In the genomic region with DNA sequence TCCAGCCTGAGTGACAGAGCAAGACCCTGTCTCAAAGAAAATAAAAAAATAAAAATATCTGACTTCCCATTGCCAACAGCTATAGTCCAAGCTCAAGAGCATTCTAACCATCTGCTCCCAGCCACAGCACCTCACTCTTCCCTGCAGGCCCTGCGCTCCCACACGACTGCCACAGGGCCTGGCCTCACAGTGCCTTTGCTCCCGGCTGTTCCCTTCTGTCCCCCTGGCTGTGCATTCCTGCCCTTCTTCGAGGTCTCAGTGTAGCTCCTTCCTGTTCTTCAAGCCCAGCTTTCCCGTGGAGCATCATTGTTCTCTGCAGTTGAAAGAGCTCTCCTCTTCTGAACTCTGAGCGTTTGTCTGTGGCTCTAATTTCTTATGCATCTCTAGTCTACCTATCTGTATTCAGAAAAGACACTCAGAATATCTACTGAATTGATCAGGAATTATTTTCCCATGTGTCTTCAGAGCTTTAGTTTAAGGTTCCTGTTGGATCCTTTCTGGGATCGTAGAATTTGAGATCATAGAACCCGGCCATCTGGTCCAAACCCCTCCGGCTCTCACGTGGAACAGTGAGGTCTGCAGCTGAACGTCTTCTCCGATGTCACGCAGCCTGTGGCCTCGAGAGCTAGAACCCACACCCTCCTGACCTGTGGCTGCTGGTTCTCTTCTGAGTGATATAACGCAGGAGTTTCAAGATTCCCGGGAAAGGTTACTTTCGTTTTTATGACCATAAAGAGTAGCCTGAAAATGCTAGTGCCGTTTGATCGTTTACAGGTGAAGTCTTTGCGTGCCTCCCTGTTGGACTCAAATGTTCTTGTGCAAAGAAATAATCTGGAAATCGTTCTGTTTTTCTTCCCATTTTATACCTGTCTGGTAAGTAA, we compare ENCODE assay signal across 3 cellular contexts.
TF ChIP-seq lines count a peak whose summit lies in the region.

No MANE protein-coding gene starts in this region.

TF ChIP-seq in A549, 52 proteins besides CTCF, POLR2A, EP300 and RAD21 (continues in another document):
- TF ChIP-seq ZC3H11A (IDR thresholded peaks at IDR 0.05): no peak
- no peak for TF ChIP-seq RNF2 (IDR thresholded peaks at IDR 0.05; ENCODE audit: borderline replicate concordance, low read depth)
- TF ChIP-seq, protein P1, sequence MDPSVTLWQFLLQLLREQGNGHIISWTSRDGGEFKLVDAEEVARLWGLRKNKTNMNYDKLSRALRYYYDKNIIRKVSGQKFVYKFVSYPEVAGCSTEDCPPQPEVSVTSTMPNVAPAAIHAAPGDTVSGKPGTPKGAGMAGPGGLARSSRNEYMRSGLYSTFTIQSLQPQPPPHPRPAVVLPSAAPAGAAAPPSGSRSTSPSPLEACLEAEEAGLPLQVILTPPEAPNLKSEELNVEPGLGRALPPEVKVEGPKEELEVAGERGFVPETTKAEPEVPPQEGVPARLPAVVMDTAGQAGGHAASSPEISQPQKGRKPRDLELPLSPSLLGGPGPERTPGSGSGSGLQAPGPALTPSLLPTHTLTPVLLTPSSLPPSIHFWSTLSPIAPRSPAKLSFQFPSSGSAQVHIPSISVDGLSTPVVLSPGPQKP (IDR thresholded peaks at IDR 0.05; ENCODE audit: low read depth, low read length): no peak
- TF ChIP-seq, protein P2, sequence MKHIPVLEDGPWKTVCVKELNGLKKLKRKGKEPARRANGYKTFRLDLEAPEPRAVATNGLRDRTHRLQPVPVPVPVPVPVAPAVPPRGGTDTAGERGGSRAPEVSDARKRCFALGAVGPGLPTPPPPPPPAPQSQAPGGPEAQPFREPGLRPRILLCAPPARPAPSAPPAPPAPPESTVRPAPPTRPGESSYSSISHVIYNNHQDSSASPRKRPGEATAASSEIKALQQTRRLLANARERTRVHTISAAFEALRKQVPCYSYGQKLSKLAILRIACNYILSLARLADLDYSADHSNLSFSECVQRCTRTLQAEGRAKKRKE (CRISPR knock-in tag; IDR thresholded peaks at IDR 0.05; ENCODE audit: low read depth): no peak
- no peak for TF ChIP-seq CHD4 (IDR thresholded peaks at IDR 0.05; ENCODE audit: borderline replicate concordance)
- TF ChIP-seq, protein P3, sequence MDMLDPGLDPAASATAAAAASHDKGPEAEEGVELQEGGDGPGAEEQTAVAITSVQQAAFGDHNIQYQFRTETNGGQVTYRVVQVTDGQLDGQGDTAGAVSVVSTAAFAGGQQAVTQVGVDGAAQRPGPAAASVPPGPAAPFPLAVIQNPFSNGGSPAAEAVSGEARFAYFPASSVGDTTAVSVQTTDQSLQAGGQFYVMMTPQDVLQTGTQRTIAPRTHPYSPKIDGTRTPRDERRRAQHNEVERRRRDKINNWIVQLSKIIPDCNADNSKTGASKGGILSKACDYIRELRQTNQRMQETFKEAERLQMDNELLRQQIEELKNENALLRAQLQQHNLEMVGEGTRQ (IDR thresholded peaks at IDR 0.05): no peak
- no peak for TF ChIP-seq PHF8 (IDR thresholded peaks at IDR 0.05; ENCODE audit: borderline replicate concordance, low read depth)
- no peak for TF ChIP-seq SMC3 (IDR thresholded peaks at IDR 0.05)
- no peak for TF ChIP-seq NR3C1 (IDR thresholded peaks at IDR 0.05)
- TF ChIP-seq JUN (IDR thresholded peaks at IDR 0.05): no peak
- TF ChIP-seq CBX8 (IDR thresholded peaks at IDR 0.05): no peak
- no peak for TF ChIP-seq NFE2L2 (conservative IDR thresholded peaks at IDR 0.05; ENCODE audit: low read length)
- TF ChIP-seq, protein P4, sequence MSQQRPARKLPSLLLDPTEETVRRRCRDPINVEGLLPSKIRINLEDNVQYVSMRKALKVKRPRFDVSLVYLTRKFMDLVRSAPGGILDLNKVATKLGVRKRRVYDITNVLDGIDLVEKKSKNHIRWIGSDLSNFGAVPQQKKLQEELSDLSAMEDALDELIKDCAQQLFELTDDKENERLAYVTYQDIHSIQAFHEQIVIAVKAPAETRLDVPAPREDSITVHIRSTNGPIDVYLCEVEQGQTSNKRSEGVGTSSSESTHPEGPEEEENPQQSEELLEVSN (IDR thresholded peaks at IDR 0.05; ENCODE audit: borderline replicate concordance, low read depth): no peak
- TF ChIP-seq ZNF302 (CRISPR knock-in tag; IDR thresholded peaks at IDR 0.05): no peak
- TF ChIP-seq HEYL (CRISPR knock-in tag; IDR thresholded peaks at IDR 0.05): no peak
- TF ChIP-seq NPAS2 (CRISPR knock-in tag; IDR thresholded peaks at IDR 0.05; ENCODE audit: borderline replicate concordance): no peak
- TF ChIP-seq HOXB13 (CRISPR knock-in tag; IDR thresholded peaks at IDR 0.05; ENCODE audit: low read depth): no peak

TF ChIP-seq in GM23338, 12 proteins besides CTCF, POLR2A, EP300 and RAD21:
- TF ChIP-seq STAT1 (IDR thresholded peaks at IDR 0.05; ENCODE audit: unreplicated experiment): no peak
- no peak for TF ChIP-seq POLR2AphosphoS5 (IDR thresholded peaks at IDR 0.05; ENCODE audit: low read depth)
- TF ChIP-seq CREB1 (CRISPR knock-in tag; IDR thresholded peaks at IDR 0.05; ENCODE audit: low read depth): no peak
- no peak for TF ChIP-seq NANOG (IDR thresholded peaks at IDR 0.05; ENCODE audit: borderline replicate concordance)
- TF ChIP-seq, protein P5, sequence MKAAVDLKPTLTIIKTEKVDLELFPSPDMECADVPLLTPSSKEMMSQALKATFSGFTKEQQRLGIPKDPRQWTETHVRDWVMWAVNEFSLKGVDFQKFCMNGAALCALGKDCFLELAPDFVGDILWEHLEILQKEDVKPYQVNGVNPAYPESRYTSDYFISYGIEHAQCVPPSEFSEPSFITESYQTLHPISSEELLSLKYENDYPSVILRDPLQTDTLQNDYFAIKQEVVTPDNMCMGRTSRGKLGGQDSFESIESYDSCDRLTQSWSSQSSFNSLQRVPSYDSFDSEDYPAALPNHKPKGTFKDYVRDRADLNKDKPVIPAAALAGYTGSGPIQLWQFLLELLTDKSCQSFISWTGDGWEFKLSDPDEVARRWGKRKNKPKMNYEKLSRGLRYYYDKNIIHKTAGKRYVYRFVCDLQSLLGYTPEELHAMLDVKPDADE (IDR thresholded peaks at IDR 0.05): no peak
- TF ChIP-seq EZH2 (IDR thresholded peaks at IDR 0.05; ENCODE audit: low read depth, unreplicated experiment): no peak
- TF ChIP-seq ZNF114 (CRISPR knock-in tag; IDR thresholded peaks at IDR 0.05): no peak
- TF ChIP-seq, protein P6, sequence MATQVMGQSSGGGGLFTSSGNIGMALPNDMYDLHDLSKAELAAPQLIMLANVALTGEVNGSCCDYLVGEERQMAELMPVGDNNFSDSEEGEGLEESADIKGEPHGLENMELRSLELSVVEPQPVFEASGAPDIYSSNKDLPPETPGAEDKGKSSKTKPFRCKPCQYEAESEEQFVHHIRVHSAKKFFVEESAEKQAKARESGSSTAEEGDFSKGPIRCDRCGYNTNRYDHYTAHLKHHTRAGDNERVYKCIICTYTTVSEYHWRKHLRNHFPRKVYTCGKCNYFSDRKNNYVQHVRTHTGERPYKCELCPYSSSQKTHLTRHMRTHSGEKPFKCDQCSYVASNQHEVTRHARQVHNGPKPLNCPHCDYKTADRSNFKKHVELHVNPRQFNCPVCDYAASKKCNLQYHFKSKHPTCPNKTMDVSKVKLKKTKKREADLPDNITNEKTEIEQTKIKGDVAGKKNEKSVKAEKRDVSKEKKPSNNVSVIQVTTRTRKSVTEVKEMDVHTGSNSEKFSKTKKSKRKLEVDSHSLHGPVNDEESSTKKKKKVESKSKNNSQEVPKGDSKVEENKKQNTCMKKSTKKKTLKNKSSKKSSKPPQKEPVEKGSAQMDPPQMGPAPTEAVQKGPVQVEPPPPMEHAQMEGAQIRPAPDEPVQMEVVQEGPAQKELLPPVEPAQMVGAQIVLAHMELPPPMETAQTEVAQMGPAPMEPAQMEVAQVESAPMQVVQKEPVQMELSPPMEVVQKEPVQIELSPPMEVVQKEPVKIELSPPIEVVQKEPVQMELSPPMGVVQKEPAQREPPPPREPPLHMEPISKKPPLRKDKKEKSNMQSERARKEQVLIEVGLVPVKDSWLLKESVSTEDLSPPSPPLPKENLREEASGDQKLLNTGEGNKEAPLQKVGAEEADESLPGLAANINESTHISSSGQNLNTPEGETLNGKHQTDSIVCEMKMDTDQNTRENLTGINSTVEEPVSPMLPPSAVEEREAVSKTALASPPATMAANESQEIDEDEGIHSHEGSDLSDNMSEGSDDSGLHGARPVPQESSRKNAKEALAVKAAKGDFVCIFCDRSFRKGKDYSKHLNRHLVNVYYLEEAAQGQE (IDR thresholded peaks at IDR 0.05; ENCODE audit: unreplicated experiment): no peak
- TF ChIP-seq ZNF331 (CRISPR knock-in tag; IDR thresholded peaks at IDR 0.05; ENCODE audit: low read depth): no peak
- TF ChIP-seq EZH2phosphoT487 (IDR thresholded peaks at IDR 0.05; ENCODE audit: unreplicated experiment): no peak

TF ChIP-seq in WTC11, 78 proteins besides CTCF, POLR2A, EP300 and RAD21 (continued from another document):
- TF ChIP-seq, protein P7, sequence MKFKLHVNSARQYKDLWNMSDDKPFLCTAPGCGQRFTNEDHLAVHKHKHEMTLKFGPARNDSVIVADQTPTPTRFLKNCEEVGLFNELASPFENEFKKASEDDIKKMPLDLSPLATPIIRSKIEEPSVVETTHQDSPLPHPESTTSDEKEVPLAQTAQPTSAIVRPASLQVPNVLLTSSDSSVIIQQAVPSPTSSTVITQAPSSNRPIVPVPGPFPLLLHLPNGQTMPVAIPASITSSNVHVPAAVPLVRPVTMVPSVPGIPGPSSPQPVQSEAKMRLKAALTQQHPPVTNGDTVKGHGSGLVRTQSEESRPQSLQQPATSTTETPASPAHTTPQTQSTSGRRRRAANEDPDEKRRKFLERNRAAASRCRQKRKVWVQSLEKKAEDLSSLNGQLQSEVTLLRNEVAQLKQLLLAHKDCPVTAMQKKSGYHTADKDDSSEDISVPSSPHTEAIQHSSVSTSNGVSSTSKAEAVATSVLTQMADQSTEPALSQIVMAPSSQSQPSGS (CRISPR knock-in tag; IDR thresholded peaks at IDR 0.05; ENCODE audit: borderline replicate concordance, low read depth): no peak
- TF ChIP-seq NFE2L1 (CRISPR knock-in tag; IDR thresholded peaks at IDR 0.05) (no peak), CBFB (CRISPR knock-in tag; IDR thresholded peaks at IDR 0.05; ENCODE audit: low read depth) (no peak)
- TF ChIP-seq, protein P8, sequence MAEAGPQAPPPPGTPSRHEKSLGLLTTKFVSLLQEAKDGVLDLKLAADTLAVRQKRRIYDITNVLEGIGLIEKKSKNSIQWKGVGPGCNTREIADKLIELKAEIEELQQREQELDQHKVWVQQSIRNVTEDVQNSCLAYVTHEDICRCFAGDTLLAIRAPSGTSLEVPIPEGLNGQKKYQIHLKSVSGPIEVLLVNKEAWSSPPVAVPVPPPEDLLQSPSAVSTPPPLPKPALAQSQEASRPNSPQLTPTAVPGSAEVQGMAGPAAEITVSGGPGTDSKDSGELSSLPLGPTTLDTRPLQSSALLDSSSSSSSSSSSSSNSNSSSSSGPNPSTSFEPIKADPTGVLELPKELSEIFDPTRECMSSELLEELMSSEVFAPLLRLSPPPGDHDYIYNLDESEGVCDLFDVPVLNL (CRISPR knock-in tag; IDR thresholded peaks at IDR 0.05; ENCODE audit: borderline replicate concordance, low read depth): no peak
- TF ChIP-seq, protein P9, sequence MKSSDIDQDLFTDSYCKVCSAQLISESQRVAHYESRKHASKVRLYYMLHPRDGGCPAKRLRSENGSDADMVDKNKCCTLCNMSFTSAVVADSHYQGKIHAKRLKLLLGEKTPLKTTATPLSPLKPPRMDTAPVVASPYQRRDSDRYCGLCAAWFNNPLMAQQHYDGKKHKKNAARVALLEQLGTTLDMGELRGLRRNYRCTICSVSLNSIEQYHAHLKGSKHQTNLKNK (CRISPR knock-in tag; IDR thresholded peaks at IDR 0.05): no peak
